ENCODE assay signal across 25 cellular contexts in genomic region chr12:116140559-116140958, GRCh38.
A peak's percentile ranks its signal among the peaks of the same experiment; 100 is the strongest.
DNase-seq lines count a peak whose midpoint lies in the region; ATAC-seq and TF ChIP-seq lines count a peak whose summit lies in the region.
"Had no signal": no experiment of that assay in that cellular context is flagged by ENCODE, and none has a peak within 500 bp of the region (broad histone marks: within the 10 kb centered on the region; RNA-seq: fewer than 3 reads in every experiment).

No MANE protein-coding gene starts in this region.

- H3K4me3 ChIP-seq in SK-N-SH (ENCODE audit: low read depth in 2 of 2, low read length in 1 of 2) (no peak overlapping the region), Panc1 (ENCODE audit: low read depth in 2 of 2, low read length in 2 of 2) (no peak overlapping the region), fibroblast of the aortic adventitia (ENCODE audit: low read depth, low read length) (no peak overlapping the region)
- H3K4me3 ChIP-seq: body of pancreas, dorsolateral prefrontal cortex, prostate gland, sigmoid colon, vagina had no signal

- no peaks in the 10 kb centered on the region for H3K9me3 ChIP-seq in SK-N-SH
- no peaks in the 10 kb centered on the region for H3K9me3 ChIP-seq in Panc1 (ENCODE audit: control insufficient read depth, insufficient read depth, low read depth, low read length)
- H3K9me3 ChIP-seq: body of pancreas, prostate gland, sigmoid colon, vagina had no signal

- 69% methylated on average over 4 of the region's 4 CpGs for WGBS in SK-N-SH (ENCODE audit: low lambda C conversion rate)

- H3K27ac ChIP-seq in SK-N-SH (ENCODE audit: low read depth in 2 of 2, low read length in 1 of 2) (peak overlapping the region in 1 of 2 experiments; percentile 11; a peak in 2 of 4 replicates), Panc1 (ENCODE audit: low read length) (peak overlapping the region; percentile 56)
- H3K27ac ChIP-seq: 22Rv1, body of pancreas, prostate gland, sigmoid colon, vagina had no signal

- no peaks in the 10 kb centered on the region for H3K27me3 Mint-ChIP-seq in osteocyte (ENCODE audit: unreplicated experiment)
- H3K27me3 Mint-ChIP-seq: activated naive CD8-positive, alpha-beta T cell treated with anti-CD3 and anti-CD28 coated beads, Interleukin-2, amount 10 ng/mL, durations not matched to agents 7 days and 5 days; B cell had no signal

- H3K4me1 ChIP-seq in SK-N-SH (ENCODE audit: control insufficient read depth in 1 of 2, insufficient read depth in 2 of 2, low read depth in 1 of 2, low read length in 1 of 2) (peaks cover 26 to 60% of the 10 kb centered on the region in 2 experiments; a peak in 3 of 4 replicates), Panc1 (ENCODE audit: control insufficient read depth, insufficient read depth, low read length) (peaks cover 75% of the 10 kb centered on the region)

- ATAC-seq in SK-N-SH treated with all-trans-retinoic acid at 6 μM for 48 hours, result no peak
- no peak for ATAC-seq in Panc1
- no peak for ATAC-seq in left colon
- no peak for ATAC-seq in GM19023 (IDR thresholded peaks at IDR 0.05; ENCODE audit: unreplicated experiment)
- ATAC-seq: body of pancreas; stimulated activated naive CD8-positive, alpha-beta T cell treated with anti-CD3 and anti-CD28 coated beads, Interleukin-15, Interleukin-2, amounts not matched to agents 100 U/mL and 50 U/mL, for 24 hours had no signal

- H3K79me2 ChIP-seq in SK-N-SH (ENCODE audit: insufficient read depth), result peaks cover 97% of the 10 kb centered on the region

- no peak for TF ChIP-seq RAD21 in SK-N-SH (IDR thresholded peaks at IDR 0.05; ENCODE audit: low read length)

- no peak for TF ChIP-seq CTCF in SK-N-SH (IDR thresholded peaks at IDR 0.05)
- TF ChIP-seq CTCF in Panc1 (IDR thresholded peaks at IDR 0.05), result no peak
- no peak for TF ChIP-seq CTCF in fibroblast of the aortic adventitia (IDR thresholded peaks at IDR 0.05; ENCODE audit: insufficient read depth, low read length)
- no peak for TF ChIP-seq CTCF in osteocyte (IDR thresholded peaks at IDR 0.05)

- H3K4me3 Mint-ChIP-seq in osteocyte (ENCODE audit: unreplicated experiment), result no peak overlapping the region
- H3K4me3 Mint-ChIP-seq: activated naive CD8-positive, alpha-beta T cell treated with anti-CD3 and anti-CD28 coated beads, Interleukin-2, amount 10 ng/mL, durations not matched to agents 7 days and 5 days; B cell; neural crest cell had no signal

- H3F3A ChIP-seq in SK-N-SH (replicated peaks; ENCODE audit: insufficient read depth), result peaks cover 48% of the 10 kb centered on the region

- no peak for TF ChIP-seq EP300 in SK-N-SH (IDR thresholded peaks at IDR 0.05; ENCODE audit: borderline replicate concordance in 1 of 2, low read depth in 1 of 2, low read length in 1 of 2)

- in situ Hi-C loops in Panc1 (cut with HindIII; ENCODE audit: low pct_unique_long_range_greater_than_20kb, low sequenced_read_pairs), result no loop called here

- POLR2A ChIA-PET in SK-N-SH (lab: Yijun Ruan, JAX) (interaction anchor here (0.6 kb wide), 1 partner anchor 188 kb away, joined by 3 read pairs; no protein-coding TSS in a partner anchor), Panc1 (lab: Charles Lee) (no interaction called here)

- H2AFZ ChIP-seq in SK-N-SH (ENCODE audit: low read depth), result no peak overlapping the region

- DNase-seq in SK-N-SH, result no peak
- DNase-seq in Panc1 (ENCODE audit: low read depth, low spot score), result no peak
- DNase-seq in fibroblast of the aortic adventitia (ENCODE audit: low read depth), result peak; percentile 33
- DNase-seq in osteocyte (ENCODE audit: extremely low spot score, unreplicated experiment), result no peak
- no peak for DNase-seq in left colon
- DNase-seq in SK-N-DZ (ENCODE audit: low spot score), result no peak
- DNase-seq: activated CD4-positive, alpha-beta T cell treated with anti-CD3 and anti-CD28 coated beads, Interleukin-2, amount 50 U/mL, for 48 hours; activated effector memory CD4-positive, alpha-beta T cell treated with Interleukin-2 at 50 U/mL for 16 hours; activated naive CD8-positive, alpha-beta T cell treated with anti-CD3 and anti-CD28 coated beads, Interleukin-2, amount 10 ng/mL, durations not matched to agents 7 days and 5 days; body of pancreas; cerebellar nuclear complex; dorsolateral prefrontal cortex; glutamatergic neuron; IMR-90; sigmoid colon; stimulated activated naive CD8-positive, alpha-beta T cell treated with anti-CD3 and anti-CD28 coated beads, Interleukin-15, Interleukin-2, amounts not matched to agents 100 U/mL and 50 U/mL, for 24 hours; SW 1271; T-helper 9 cell had no signal

- peaks cover 96% of the 10 kb centered on the region for H4K20me1 ChIP-seq in SK-N-SH (ENCODE audit: insufficient read depth)

- H3K9ac ChIP-seq in SK-N-SH, result no peak overlapping the region

- H3K9me2 ChIP-seq in SK-N-SH, result no peaks in the 10 kb centered on the region

- intact Hi-C loops in Panc1 (cut with micrococcal nuclease; ENCODE audit: unreplicated experiment), result no loop called here
- intact Hi-C loops in left colon (cut with DNase I, micrococcal nuclease), result no loop called here

- H3K36me3 ChIP-seq in SK-N-SH (replicated peaks in 1 of 2; ENCODE audit: control insufficient read depth in 1 of 2, insufficient read depth in 2 of 2, low read length in 1 of 2) (no peaks in the 10 kb centered on the region), Panc1 (ENCODE audit: control insufficient read depth, insufficient read depth, low read length) (no peaks in the 10 kb centered on the region)
- H3K36me3 ChIP-seq: prostate gland, sigmoid colon, vagina had no signal

- H3K9me3 Mint-ChIP-seq in osteocyte (ENCODE audit: unreplicated experiment), result no peaks in the 10 kb centered on the region
- H3K9me3 Mint-ChIP-seq: activated naive CD8-positive, alpha-beta T cell treated with anti-CD3 and anti-CD28 coated beads, Interleukin-2, amount 10 ng/mL, durations not matched to agents 7 days and 5 days; neural crest cell had no signal

- no peak overlapping the region for H3K4me2 ChIP-seq in SK-N-SH

- no peaks in the 10 kb centered on the region for H3K27me3 ChIP-seq in SK-N-SH (ENCODE audit: insufficient read depth)
- no peaks in the 10 kb centered on the region for H3K27me3 ChIP-seq in Panc1 (ENCODE audit: control insufficient read depth, insufficient read depth, low read length)
- H3K27me3 ChIP-seq: body of pancreas, dorsolateral prefrontal cortex, sigmoid colon, vagina had no signal

- no peaks in the 10 kb centered on the region for H3K36me3 Mint-ChIP-seq in osteocyte (ENCODE audit: unreplicated experiment)

- H3K27ac Mint-ChIP-seq in osteocyte (ENCODE audit: unreplicated experiment), result peak overlapping the region; percentile 32
- H3K27ac Mint-ChIP-seq: activated naive CD8-positive, alpha-beta T cell treated with anti-CD3 and anti-CD28 coated beads, Interleukin-2, amount 10 ng/mL, durations not matched to agents 7 days and 5 days; B cell had no signal

- CTCF ChIA-PET in SK-N-SH (lab: Yijun Ruan, JAX), result interaction anchor here (0.6 to 5.4 kb wide), 27 partner anchors 9 to 569 kb away, joined by 3 to 38 read pairs (median 5); partner anchors contain the start of gene MED13L
- CTCF ChIA-PET in Panc1 (lab: Charles Lee), result interaction anchor here (0.7 kb wide), 1 partner anchor 13 kb away, joined by 4 read pairs; no protein-coding TSS in a partner anchor

- peaks cover 81% of the 10 kb centered on the region for H3K4me1 Mint-ChIP-seq in osteocyte (ENCODE audit: unreplicated experiment)

- no TSS peak for BruUV-seq in Panc1 (replicated peaks; lab: Mats Ljungman, UMichigan)

TF ChIP-seq in SK-N-SH treated with all-trans-retinoic acid at 6 μM for 48 hours, 23 proteins besides CTCF, POLR2A, EP300 and RAD21 (continues in another document):
- peak; percentile 47 for TF ChIP-seq ISL1 (CRISPR knock-in tag; IDR thresholded peaks at IDR 0.05)

TF ChIP-seq in SK-N-SH, 30 proteins besides CTCF, POLR2A, EP300 and RAD21 (continues in another document):
- TF ChIP-seq TAF1 (IDR thresholded peaks at IDR 0.05; ENCODE audit: borderline replicate concordance, low read depth, low read length) (no peak), FOSL2 (IDR thresholded peaks at IDR 0.05; ENCODE audit: borderline replicate concordance, low read depth) (no peak), YY1 (IDR thresholded peaks at IDR 0.05; ENCODE audit: low read depth) (no peak), GABPA (IDR thresholded peaks at IDR 0.05; ENCODE audit: low read depth) (no peak), POLR2AphosphoS5 (IDR thresholded peaks at IDR 0.05; ENCODE audit: low read depth, low read length) (no peak), CHD2 (IDR thresholded peaks at IDR 0.05; ENCODE audit: low read length, partially characterized antibody) (no peak), JUND (IDR thresholded peaks at IDR 0.05) (no peak)
- TF ChIP-seq, protein P1, sequence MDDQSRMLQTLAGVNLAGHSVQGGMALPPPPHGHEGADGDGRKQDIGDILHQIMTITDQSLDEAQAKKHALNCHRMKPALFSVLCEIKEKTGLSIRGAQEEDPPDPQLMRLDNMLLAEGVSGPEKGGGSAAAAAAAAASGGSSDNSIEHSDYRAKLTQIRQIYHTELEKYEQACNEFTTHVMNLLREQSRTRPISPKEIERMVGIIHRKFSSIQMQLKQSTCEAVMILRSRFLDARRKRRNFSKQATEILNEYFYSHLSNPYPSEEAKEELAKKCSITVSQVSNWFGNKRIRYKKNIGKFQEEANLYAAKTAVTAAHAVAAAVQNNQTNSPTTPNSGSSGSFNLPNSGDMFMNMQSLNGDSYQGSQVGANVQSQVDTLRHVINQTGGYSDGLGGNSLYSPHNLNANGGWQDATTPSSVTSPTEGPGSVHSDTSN (IDR thresholded peaks at IDR 0.05), result no peak
